In the genomic region with DNA sequence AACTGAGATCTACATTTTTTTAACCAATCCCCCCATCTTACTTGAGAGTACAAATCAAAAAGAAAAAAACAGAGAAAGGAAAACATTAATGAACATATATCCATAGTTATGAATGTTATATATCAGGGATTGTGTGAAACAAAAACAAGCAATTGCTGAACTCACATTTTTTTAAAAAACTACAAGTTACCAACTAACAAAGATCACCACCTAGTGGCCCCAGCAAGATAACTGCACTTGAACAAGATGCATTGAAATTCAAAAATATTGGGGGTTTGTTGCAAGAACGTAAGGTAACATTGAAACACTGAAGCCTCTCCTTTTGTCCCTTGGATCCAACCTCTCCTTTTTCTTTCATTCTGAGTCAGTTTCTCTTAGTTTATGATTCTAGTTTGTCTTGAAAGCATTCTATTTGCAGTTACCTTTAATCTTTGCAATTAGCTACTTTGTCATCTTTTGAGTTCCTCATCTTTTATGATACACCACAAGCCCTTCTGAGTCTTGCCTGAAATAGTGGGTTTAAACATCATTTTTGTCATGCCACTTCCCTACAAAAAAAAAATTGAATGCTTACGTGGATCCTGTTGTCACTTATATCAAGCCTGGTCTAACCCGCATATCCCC, we compare ENCODE assay signal across 8 cellular contexts.
DNase-seq lines count a peak whose midpoint lies in the region; ATAC-seq and TF ChIP-seq lines count a peak whose summit lies in the region.

No MANE protein-coding gene starts in this region.

- no peaks in the 10 kb centered on the region for H3K9me2 ChIP-seq in PC-9 (ENCODE audit: insufficient read depth)

- intact Hi-C loops in PC-9 (cut with micrococcal nuclease; ENCODE audit: unreplicated experiment): loop anchor here (1.0 to 2.0 kb wide), 3 partner anchors 213 to 272 kb away; no protein-coding TSS in a partner anchor
- intact Hi-C loops in esophagus squamous epithelium (cut with DNase I): no loop called here

- no peak overlapping the region for H2AFZ ChIP-seq in PC-9

- H3K27me3 ChIP-seq in PC-9 (ENCODE audit: insufficient read depth, low read depth) (no peaks in the 10 kb centered on the region), esophagus squamous epithelium (no peaks in the 10 kb centered on the region)

- H3K4me3 ChIP-seq in PC-9 (no peak overlapping the region), esophagus squamous epithelium (no peak overlapping the region)

- no peaks in the 10 kb centered on the region for H3K4me1 ChIP-seq in PC-9 (replicated peaks; ENCODE audit: insufficient read depth)
- H3K4me1 ChIP-seq in esophagus squamous epithelium: no peaks in the 10 kb centered on the region

- peak; percentile 77 for TF ChIP-seq CTCF in PC-9 (conservative IDR thresholded peaks at IDR 0.05)
- peak in 5 of 6 experiments; percentile 28 to 61 (median 42) for TF ChIP-seq CTCF in esophagus squamous epithelium (IDR thresholded peaks at IDR 0.05)

- CTCF ChIA-PET in PC-9 (lab: Charles Lee): interaction anchor here (0.6 kb wide), 2 partner anchors 1462 to 1885 kb away, joined by 3 to 6 read pairs; no protein-coding TSS in a partner anchor

- no peaks in the 10 kb centered on the region for H4K20me1 ChIP-seq in PC-9 (ENCODE audit: insufficient read depth)

- H3K36me3 ChIP-seq in PC-9 (ENCODE audit: low read depth) (no peaks in the 10 kb centered on the region), esophagus squamous epithelium (no peaks in the 10 kb centered on the region)

- H3K27ac ChIP-seq in PC-9: no peak overlapping the region
- H3K27ac ChIP-seq in esophagus squamous epithelium: no peak overlapping the region

- no peaks in the 10 kb centered on the region for H3F3A ChIP-seq in PC-9 (ENCODE audit: insufficient read depth, low read depth)

- DNase-seq in NCI-H345 (lab: John Stamatoyannopoulos, UW) (peak; percentile 23), NCI-H345 treated with DMSO at 0.1 percent for 48 hours (lab: John Stamatoyannopoulos, UW; ENCODE audit: unreplicated experiment) (no peak), PC-9 (peak in 1 of 2 experiments; percentile 12), esophagus squamous epithelium (lab: John Stamatoyannopoulos, UW) (no peak), renal cortical epithelial cell (ENCODE audit: low read depth) (peak; percentile 65), cerebellum (ENCODE audit: low spot score) (no peak), HuH-7.5 (ENCODE audit: low spot score) (no peak)

- H3K4me2 ChIP-seq in PC-9: no peak overlapping the region

- no TSS peak for BruUV-seq in PC-9 (replicated peaks; lab: Mats Ljungman, UMichigan)

- H3K9me3 ChIP-seq in PC-9 (ENCODE audit: insufficient read depth, low read depth) (no peaks in the 10 kb centered on the region), esophagus squamous epithelium (peaks cover 0 to 5% (median 0%) of the 10 kb centered on the region in 3 donors)

- WGBS in esophagus squamous epithelium, 2 donors: 49 to 57% methylated on average over 3 of the region's 3 CpGs

- H3K79me2 ChIP-seq in PC-9 (ENCODE audit: low read depth): no peaks in the 10 kb centered on the region

- TF ChIP-seq POLR2A in esophagus squamous epithelium (IDR thresholded peaks at IDR 0.05): no peak

- ATAC-seq in HG03103 (IDR thresholded peaks at IDR 0.05; ENCODE audit: low read depth, unreplicated experiment): peak; percentile 57

- POLR2A ChIA-PET in PC-9 (lab: Charles Lee; ENCODE audit: unreplicated experiment): interaction anchor here (0.6 kb wide), 1 partner anchor 257 kb away, joined by 7 read pairs; no protein-coding TSS in a partner anchor

Comparison
In these comparisons a context has a peak if more than half of its experiments do, and no peak if none do; other contexts are left out.
1. DNase-seq: peak in NCI-H345 (single experiment) and renal cortical epithelial cell (single experiment); none in NCI-H345 treated with DMSO at 0.1 percent for 48 hours (single experiment), esophagus squamous epithelium (single experiment), cerebellum (single experiment) and HuH-7.5 (single experiment).